9 cellular contexts compared by ENCODE assay signal in the genomic region with DNA sequence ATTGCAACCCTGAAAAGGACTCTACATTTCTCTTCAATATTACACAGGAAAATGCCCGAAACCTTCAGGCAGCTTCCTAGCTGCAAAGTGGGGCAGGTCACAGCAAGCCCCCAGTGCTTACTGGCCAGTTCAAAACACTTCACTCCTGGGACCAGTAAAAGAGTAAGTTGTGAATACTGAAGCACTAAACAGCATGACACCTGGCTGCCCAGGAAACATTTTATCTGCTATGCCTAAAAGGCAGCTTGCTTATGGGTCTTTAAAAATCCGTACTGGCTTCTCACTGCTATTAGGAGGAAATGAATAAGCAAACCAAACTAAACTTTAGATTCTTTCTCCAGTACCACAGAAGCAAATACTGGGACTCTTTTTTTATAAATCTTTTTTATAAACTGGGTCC.
A peak's percentile ranks its signal among the peaks of the same experiment; 100 is the strongest.
DNase-seq lines count a peak whose midpoint lies in the region; ATAC-seq and TF ChIP-seq lines count a peak whose summit lies in the region.
"Had no signal": no experiment of that assay in that cellular context is flagged by ENCODE, and none has a peak within 500 bp of the region (broad histone marks: within the 10 kb centered on the region; RNA-seq: fewer than 3 reads in every experiment).

No MANE protein-coding gene starts in this region.

- no peaks in the 10 kb centered on the region for H3K9me3 ChIP-seq in GM23248 (ENCODE audit: low read depth)
- peaks cover 0 to 3% of the 10 kb centered on the region in 2 donors for H3K9me3 ChIP-seq in ascending aorta
- peaks cover 3% of the 10 kb centered on the region for H3K9me3 ChIP-seq in neuron (ENCODE audit: low read length)

- peak overlapping the region; percentile 28; the same call in 1 of the 2 replicates for H3K9ac ChIP-seq in GM23248

- no peaks in the 10 kb centered on the region for H3K79me2 ChIP-seq in GM23248 (ENCODE audit: insufficient read depth)

- in situ Hi-C loops in GM23248 (cut with MboI), result no loop called here

- peaks cover 27% of the 10 kb centered on the region for H3F3A ChIP-seq in GM23248 (ENCODE audit: insufficient read depth)

- ATAC-seq in HG02852 (IDR thresholded peaks at IDR 0.05; ENCODE audit: unreplicated experiment), result no peak

- intact Hi-C loops in ascending aorta (cut with DNase I), result no loop called here

- DNase-seq in GM23248, result peak; percentile 17
- peak; percentile 92 for DNase-seq in NCI-H1694 treated with DMSO at 0.1 percent for 48 hours (lab: John Stamatoyannopoulos, UW)
- no peak for DNase-seq in ascending aorta (ENCODE audit: low spot score in 2 of 2)
- no peak for DNase-seq in activated T-cell treated with anti-CD3 and anti-CD28 coated beads, Interleukin-2, amount 50 U/mL, for 1 hour
- no peak for DNase-seq in activated naive CD4-positive, alpha-beta T cell treated with Interleukin-2 at 50 U/mL for 16 hours
- DNase-seq: activated CD4-positive, alpha-beta T cell treated with anti-CD3 and anti-CD28 coated beads, Interleukin-2, amount 50 U/mL, for 1 hour; activated naive CD4-positive, alpha-beta T cell had no signal

- peak overlapping the region; percentile 61 for H3K27ac ChIP-seq in GM23248
- peak overlapping the region; percentile 2 to 35 for H3K27ac ChIP-seq in ascending aorta

- WGBS in GM23248 (ENCODE audit: low coverage in 1 of 2, low lambda C conversion rate in 2 of 2, missing lambda C conversion rate in 2 of 2), 2 experiments, result 48 to 54% methylated on average over 2 of the region's 2 CpGs

- no peak overlapping the region for H3K4me3 ChIP-seq in GM23248
- no peak overlapping the region for H3K4me3 ChIP-seq in ascending aorta
- H3K4me3 ChIP-seq in neuron (ENCODE audit: low read length), result no peak overlapping the region

- no peaks in the 10 kb centered on the region for H3K27me3 ChIP-seq in GM23248 (replicated peaks; ENCODE audit: insufficient read depth)
- no peaks in the 10 kb centered on the region for H3K27me3 ChIP-seq in ascending aorta
- no peaks in the 10 kb centered on the region for H3K27me3 ChIP-seq in neuron (ENCODE audit: insufficient read depth, low read length)

- H2AFZ ChIP-seq in GM23248, result peak overlapping the region; percentile 70
- peak overlapping the region; percentile 34 for H2AFZ ChIP-seq in neuron (ENCODE audit: low read depth, low read length)

- peaks cover 28% of the 10 kb centered on the region for H3K4me1 ChIP-seq in GM23248 (ENCODE audit: insufficient read depth)
- H3K4me1 ChIP-seq in ascending aorta, result peaks cover 0 to 3% of the 10 kb centered on the region in 2 donors
- H3K4me1 ChIP-seq in neuron (ENCODE audit: insufficient read depth, low read length), result peaks cover 9% of the 10 kb centered on the region

- no peaks in the 10 kb centered on the region for H4K20me1 ChIP-seq in GM23248 (ENCODE audit: insufficient read depth)

- TF ChIP-seq CTCF in ascending aorta (IDR thresholded peaks at IDR 0.05), result no peak

- H3K36me3 ChIP-seq in GM23248 (ENCODE audit: low read depth) (no peaks in the 10 kb centered on the region), ascending aorta (no peaks in the 10 kb centered on the region), neuron (ENCODE audit: insufficient read depth, low read length) (no peaks in the 10 kb centered on the region)

- no peaks in the 10 kb centered on the region for H3K9me2 ChIP-seq in GM23248 (ENCODE audit: insufficient read depth)

- peak overlapping the region; percentile 55 for H3K4me2 ChIP-seq in GM23248 (ENCODE audit: unreplicated experiment)

Comparison
In these comparisons a context has a peak if more than half of its experiments do, and no peak if none do; other contexts are left out.
1. DNase-seq: peak in GM23248 (single experiment) and NCI-H1694 treated with DMSO at 0.1 percent for 48 hours (single experiment); none in ascending aorta (0 of 2), activated T-cell treated with anti-CD3 and anti-CD28 coated beads, Interleukin-2, amount 50 U/mL, for 1 hour (single experiment) and activated naive CD4-positive, alpha-beta T cell treated with Interleukin-2 at 50 U/mL for 16 hours (single experiment).